ENCODE assay signal across 25 cellular contexts in genomic region chr7:138892016-138892630, GRCh38.
DNase-seq lines count a peak whose midpoint lies in the region; ATAC-seq, FAIRE-seq and TF ChIP-seq lines count a peak whose summit lies in the region.
"Had no signal": no experiment of that assay in that cellular context is flagged by ENCODE, and none has a peak within 500 bp of the region (broad histone marks: within the 10 kb centered on the region; RNA-seq: fewer than 3 reads in every experiment).

No MANE protein-coding gene starts in this region.

- H3K4ac ChIP-seq in mesenchymal stem cell (ENCODE audit: low read depth in 1 of 2, low read length in 2 of 2), result no peak overlapping the region

- H3K27me3 ChIP-seq in bronchial epithelial cell (ENCODE audit: control insufficient read depth, insufficient read depth, low read length) (no peaks in the 10 kb centered on the region), mesenchymal stem cell (ENCODE audit: control insufficient read depth in 1 of 2, insufficient read depth in 1 of 2, low read length in 2 of 2) (no peaks in the 10 kb centered on the region)
- H3K27me3 ChIP-seq: BLaER1 treated with 17β-estradiol and CSF1 and Interleukin-3, amounts not matched to agents 10 nM and 100 nM; gastroesophageal sphincter had no signal

- H4K91ac ChIP-seq in mesenchymal stem cell (ENCODE audit: low read length), result no peak overlapping the region

- no peak overlapping the region for H2BK12ac ChIP-seq in mesenchymal stem cell (ENCODE audit: low read length in 2 of 2)

- no peak overlapping the region for H3K4me3 Mint-ChIP-seq in activated naive CD4-positive, alpha-beta T cell treated with anti-CD3 and anti-CD28 coated beads for 36 hours
- no peak overlapping the region for H3K4me3 Mint-ChIP-seq in natural killer cell treated with Interleukin-12 subunit alpha and Interleukin-12 subunit beta and Interleukin-15 and Interleukin-18, amount 100 ng/mL, for 72 hours
- H3K4me3 Mint-ChIP-seq: activated T-cell treated with anti-CD3 and anti-CD28 coated beads, Interleukin-2, amount 50 U/mL, for 24 hours; stimulated activated effector memory CD8-positive, alpha-beta T cell treated with anti-CD3 and anti-CD28 coated beads, Interleukin-12 subunit alpha, Interleukin-12 subunit beta, amount 100 ng/mL, for 72 hours; T-helper 2 cell treated with Interferon-gamma antibody and Interleukin-4, amounts not matched to agents 5 μg/mL and 100 μg/mL, for 36 hours had no signal

- ATAC-seq in GM21528 (IDR thresholded peaks at IDR 0.05; ENCODE audit: low FRiP score, unreplicated experiment) (no peak), HG03280 (IDR thresholded peaks at IDR 0.05; ENCODE audit: unreplicated experiment) (no peak)
- ATAC-seq in natural killer cell treated with Interleukin-12 subunit alpha and Interleukin-12 subunit beta and Interleukin-15 and Interleukin-18, amount 100 ng/mL, for 72 hours, result no peak
- ATAC-seq: gastroesophageal sphincter; HCT116; stimulated activated effector memory CD8-positive, alpha-beta T cell treated with anti-CD3 and anti-CD28 coated beads, Interleukin-12 subunit alpha, Interleukin-12 subunit beta, amount 100 ng/mL, for 72 hours had no signal

- H3K4me3 ChIP-seq in bronchial epithelial cell (ENCODE audit: low read depth, low read length) (no peak overlapping the region), mesenchymal stem cell (ENCODE audit: insufficient read depth in 1 of 2, low read depth in 1 of 2, low read length in 2 of 2) (no peak overlapping the region)
- H3K4me3 ChIP-seq: BLaER1 treated with 17β-estradiol and CSF1 and Interleukin-3, amounts not matched to agents 10 nM and 100 nM; gastroesophageal sphincter; lung had no signal

- H3K9ac ChIP-seq in mesenchymal stem cell (ENCODE audit: low read length), result peak overlapping the region; percentile 57
- H3K9ac ChIP-seq: BLaER1 treated with 17β-estradiol and CSF1 and Interleukin-3, amounts not matched to agents 10 nM and 100 nM had no signal

- H3K9me3 Mint-ChIP-seq in activated naive CD4-positive, alpha-beta T cell treated with anti-CD3 and anti-CD28 coated beads for 36 hours, result no peaks in the 10 kb centered on the region
- H3K9me3 Mint-ChIP-seq in natural killer cell treated with Interleukin-12 subunit alpha and Interleukin-12 subunit beta and Interleukin-15 and Interleukin-18, amount 100 ng/mL, for 72 hours, result no peaks in the 10 kb centered on the region
- H3K9me3 Mint-ChIP-seq: activated T-cell treated with anti-CD3 and anti-CD28 coated beads, Interleukin-2, amount 50 U/mL, for 24 hours; brain; stimulated activated effector memory CD8-positive, alpha-beta T cell treated with anti-CD3 and anti-CD28 coated beads, Interleukin-12 subunit alpha, Interleukin-12 subunit beta, amount 100 ng/mL, for 72 hours; T-helper 2 cell treated with Interferon-gamma antibody and Interleukin-4, amounts not matched to agents 5 μg/mL and 100 μg/mL, for 36 hours had no signal

- no peaks in the 10 kb centered on the region for H3K36me3 Mint-ChIP-seq in activated naive CD4-positive, alpha-beta T cell treated with anti-CD3 and anti-CD28 coated beads for 36 hours (ENCODE audit: low read depth)
- H3K36me3 Mint-ChIP-seq in natural killer cell treated with Interleukin-12 subunit alpha and Interleukin-12 subunit beta and Interleukin-15 and Interleukin-18, amount 100 ng/mL, for 72 hours, result no peaks in the 10 kb centered on the region
- H3K36me3 Mint-ChIP-seq: stimulated activated effector memory CD8-positive, alpha-beta T cell treated with anti-CD3 and anti-CD28 coated beads, Interleukin-12 subunit alpha, Interleukin-12 subunit beta, amount 100 ng/mL, for 72 hours had no signal

- no peaks in the 10 kb centered on the region for H3K27me3 Mint-ChIP-seq in activated naive CD4-positive, alpha-beta T cell treated with anti-CD3 and anti-CD28 coated beads for 36 hours (ENCODE audit: low read depth)
- peaks cover 14 to 18% of the 10 kb centered on the region in 2 donors for H3K27me3 Mint-ChIP-seq in natural killer cell treated with Interleukin-12 subunit alpha and Interleukin-12 subunit beta and Interleukin-15 and Interleukin-18, amount 100 ng/mL, for 72 hours
- H3K27me3 Mint-ChIP-seq: brain had no signal

- WGBS in mesenchymal stem cell, result 35% methylated on average over 2 of the region's 3 CpGs

- H4K8ac ChIP-seq in mesenchymal stem cell (ENCODE audit: low read length), result no peak overlapping the region

- TF ChIP-seq CTCF in bronchial epithelial cell (IDR thresholded peaks at IDR 0.05; ENCODE audit: insufficient read depth, low read length, severe bottlenecking), result no peak

- peaks cover 4% of the 10 kb centered on the region for H3K4me1 Mint-ChIP-seq in activated naive CD4-positive, alpha-beta T cell treated with anti-CD3 and anti-CD28 coated beads for 36 hours (ENCODE audit: low read depth)
- no peaks in the 10 kb centered on the region for H3K4me1 Mint-ChIP-seq in natural killer cell treated with Interleukin-12 subunit alpha and Interleukin-12 subunit beta and Interleukin-15 and Interleukin-18, amount 100 ng/mL, for 72 hours (ENCODE audit: low read depth in 2 of 2)
- H3K4me1 Mint-ChIP-seq: stimulated activated effector memory CD8-positive, alpha-beta T cell treated with anti-CD3 and anti-CD28 coated beads, Interleukin-12 subunit alpha, Interleukin-12 subunit beta, amount 100 ng/mL, for 72 hours had no signal

- CTCF ChIA-PET in activated naive CD4-positive, alpha-beta T cell treated with anti-CD3 and anti-CD28 coated beads for 36 hours (lab: Charles Lee), result interaction anchor here (0.6 to 1.2 kb wide), 2 partner anchors 87 to 358 kb away, joined by 3 to 5 read pairs; no protein-coding TSS in a partner anchor

- H3K36me3 ChIP-seq in bronchial epithelial cell (ENCODE audit: control insufficient read depth, insufficient read depth, low read length), result no peaks in the 10 kb centered on the region
- H3K36me3 ChIP-seq in mesenchymal stem cell (ENCODE audit: control insufficient read depth in 1 of 2, insufficient read depth in 2 of 2, low read depth in 1 of 2, low read length in 2 of 2), result peaks cover 0 to 5% of the 10 kb centered on the region in 2 experiments

- no peaks in the 10 kb centered on the region for H3K9me3 ChIP-seq in mesenchymal stem cell (ENCODE audit: control insufficient read depth, low read length)
- H3K9me3 ChIP-seq: BLaER1 treated with 17β-estradiol and CSF1 and Interleukin-3, amounts not matched to agents 10 nM and 100 nM; gastroesophageal sphincter had no signal

- H3K4me2 ChIP-seq in mesenchymal stem cell (ENCODE audit: low read length, poor library complexity, severe bottlenecking), result no peak overlapping the region
- H3K4me2 ChIP-seq: BLaER1 treated with 17β-estradiol and CSF1 and Interleukin-3, amounts not matched to agents 10 nM and 100 nM had no signal

- H2BK120ac ChIP-seq in mesenchymal stem cell (ENCODE audit: low read depth, low read length), result no peak overlapping the region

- peaks cover 3% of the 10 kb centered on the region for H3K79me1 ChIP-seq in mesenchymal stem cell (replicated peaks; ENCODE audit: low read length, poor library complexity, severe bottlenecking)

- no peak overlapping the region for H3K23ac ChIP-seq in mesenchymal stem cell (ENCODE audit: low read length in 2 of 2)

- no peak overlapping the region for H2BK5ac ChIP-seq in mesenchymal stem cell (ENCODE audit: low read depth, low read length, poor library complexity, severe bottlenecking)

- no peak overlapping the region for H2AK5ac ChIP-seq in mesenchymal stem cell (ENCODE audit: low read length, severe bottlenecking)

- DNase-seq in NCI-H345 (lab: John Stamatoyannopoulos, UW) (peak; percentile 5), NCI-H345 treated with DMSO at 0.1 percent for 48 hours (lab: John Stamatoyannopoulos, UW; ENCODE audit: unreplicated experiment) (no peak), bronchial epithelial cell (ENCODE audit: low read depth) (peak; percentile 23), mesenchymal stem cell (no peak)
- DNase-seq in activated naive CD4-positive, alpha-beta T cell treated with anti-CD3 and anti-CD28 coated beads for 36 hours, result no peak
- no peak for DNase-seq in natural killer cell treated with Interleukin-12 subunit alpha and Interleukin-12 subunit beta and Interleukin-15 and Interleukin-18, amount 100 ng/mL, for 72 hours (ENCODE audit: low spot score)
- DNase-seq: activated CD4-positive, alpha-beta T cell treated with anti-CD3 and anti-CD28 coated beads for 4 hours; activated gamma-delta T cell treated with Interleukin-2 at 50 U/mL for 16 hours; activated T-cell treated with anti-CD3 and anti-CD28 coated beads, Interleukin-2, amount 50 U/mL, for 24 hours; Calu3; effector CD4-positive, alpha-beta T cell; IMR-90; NCI-H446; small intestine; stimulated activated CD4-positive, alpha-beta T cell treated with anti-CD3 and anti-CD28 coated beads, Interleukin-2, amount 100 ng/mL, for 24 hours had no signal

- peaks cover 12% of the 10 kb centered on the region for H3K4me1 ChIP-seq in mesenchymal stem cell (ENCODE audit: control insufficient read depth, insufficient read depth, low read depth, low read length)
- H3K4me1 ChIP-seq: BLaER1 treated with 17β-estradiol and CSF1 and Interleukin-3, amounts not matched to agents 10 nM and 100 nM had no signal

- no peak overlapping the region for H2AFZ ChIP-seq in mesenchymal stem cell (ENCODE audit: low read depth, low read length)

- no peak overlapping the region for H3K14ac ChIP-seq in mesenchymal stem cell (ENCODE audit: low read length in 2 of 2)

- no peak overlapping the region for H3K27ac Mint-ChIP-seq in activated naive CD4-positive, alpha-beta T cell treated with anti-CD3 and anti-CD28 coated beads for 36 hours
- no peak overlapping the region for H3K27ac Mint-ChIP-seq in natural killer cell treated with Interleukin-12 subunit alpha and Interleukin-12 subunit beta and Interleukin-15 and Interleukin-18, amount 100 ng/mL, for 72 hours
- H3K27ac Mint-ChIP-seq: activated T-cell treated with anti-CD3 and anti-CD28 coated beads, Interleukin-2, amount 50 U/mL, for 24 hours; stimulated activated effector memory CD8-positive, alpha-beta T cell treated with anti-CD3 and anti-CD28 coated beads, Interleukin-12 subunit alpha, Interleukin-12 subunit beta, amount 100 ng/mL, for 72 hours; T-helper 2 cell treated with Interferon-gamma antibody and Interleukin-4, amounts not matched to agents 5 μg/mL and 100 μg/mL, for 36 hours had no signal

- H3K27ac ChIP-seq in mesenchymal stem cell (ENCODE audit: low read length, poor library complexity, severe bottlenecking), result peak overlapping the region; percentile 6
- H3K27ac ChIP-seq: BLaER1 treated with 17β-estradiol and CSF1 and Interleukin-3, amounts not matched to agents 10 nM and 100 nM; gastroesophageal sphincter had no signal

- FAIRE-seq in bronchial epithelial cell (lab: Jason Lieb, UNC), result no peak
- FAIRE-seq: GM12892, small intestine had no signal

- intact Hi-C loops in activated naive CD4-positive, alpha-beta T cell treated with anti-CD3 and anti-CD28 coated beads for 36 hours (cut with micrococcal nuclease), result no loop called here

- H2BK15ac ChIP-seq in mesenchymal stem cell (ENCODE audit: low read depth, poor library complexity, severe bottlenecking), result no peak overlapping the region

- H3K18ac ChIP-seq in mesenchymal stem cell (ENCODE audit: low read depth in 1 of 2, low read length in 2 of 2), result no peak overlapping the region

Comparison
In these comparisons a context has a peak if more than half of its experiments do, and no peak if none do; other contexts are left out.
1. DNase-seq: peak in NCI-H345 (single experiment) and bronchial epithelial cell (single experiment); none in NCI-H345 treated with DMSO at 0.1 percent for 48 hours (single experiment), mesenchymal stem cell (single experiment), activated naive CD4-positive, alpha-beta T cell treated with anti-CD3 and anti-CD28 coated beads for 36 hours (single experiment) and natural killer cell treated with Interleukin-12 subunit alpha and Interleukin-12 subunit beta and Interleukin-15 and Interleukin-18, amount 100 ng/mL, for 72 hours (single experiment).